ENCODE assay signal across 22 cellular contexts in the genomic region with DNA sequence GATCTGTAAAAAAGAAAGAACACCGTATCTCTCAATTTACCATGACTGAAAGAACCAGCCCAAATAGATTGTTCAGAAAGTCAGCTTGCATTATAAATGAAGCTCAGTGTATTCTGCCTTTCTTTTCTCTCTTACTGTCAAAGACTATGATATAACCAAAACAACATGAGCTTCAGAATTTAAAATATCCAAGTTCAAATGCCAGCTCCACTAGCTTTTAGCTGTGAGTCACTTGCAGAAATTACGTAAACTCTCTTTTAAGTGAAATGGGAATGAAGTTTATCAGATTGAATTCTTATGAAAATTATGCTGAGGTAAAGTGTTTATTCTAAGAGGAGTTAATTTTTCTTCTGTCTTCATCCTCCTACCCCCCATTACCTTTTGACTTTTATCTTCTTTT. TPM values are rescaled to one million over a fixed set of nuclear protein-coding genes. Genes with fewer than 3 reads are reported as not detected.
DNase-seq lines count a peak whose midpoint lies in the region; ATAC-seq, FAIRE-seq and TF ChIP-seq lines count a peak whose summit lies in the region.
"Had no signal": no experiment of that assay in that cellular context is flagged by ENCODE, and none has a peak within 500 bp of the region (broad histone marks: within the 10 kb centered on the region; RNA-seq: fewer than 3 reads in every experiment).

No MANE protein-coding gene starts in this region.

- H3K4me3 Mint-ChIP-seq in HFFc6, result peak overlapping the region; percentile 45; the same call in 1 of the 2 replicates
- H3K4me3 Mint-ChIP-seq: nephron had no signal

- no peaks in the 10 kb centered on the region for H3K79me2 ChIP-seq in ACC112 (ENCODE audit: control insufficient read depth, insufficient read depth, low read length, unreplicated experiment)

- ATAC-seq in GM18870 (IDR thresholded peaks at IDR 0.05; ENCODE audit: unreplicated experiment), result no peak
- ATAC-seq: left lung had no signal

- H3K9me3 ChIP-seq in ascending aorta, result no peaks in the 10 kb centered on the region
- H3K9me3 ChIP-seq: left lung, right atrium auricular region had no signal

- H3K27me3 ChIP-seq in ACC112 (ENCODE audit: insufficient read depth, low read length) (no peaks in the 10 kb centered on the region), bronchial epithelial cell (ENCODE audit: control insufficient read depth, insufficient read depth, low read length) (no peaks in the 10 kb centered on the region), kidney epithelial cell (ENCODE audit: control insufficient read depth, insufficient read depth, low read length) (no peaks in the 10 kb centered on the region), ascending aorta (no peaks in the 10 kb centered on the region)
- H3K27me3 ChIP-seq: left lung, right atrium auricular region had no signal

- FAIRE-seq in bronchial epithelial cell (lab: Jason Lieb, UNC), result no peak
- FAIRE-seq: GM18507 had no signal

- H3K4me3 ChIP-seq in ACC112 (ENCODE audit: low read depth, low read length), result no peak overlapping the region
- no peak overlapping the region for H3K4me3 ChIP-seq in bronchial epithelial cell (ENCODE audit: low read depth, low read length)
- no peak overlapping the region for H3K4me3 ChIP-seq in kidney epithelial cell (ENCODE audit: low read depth, low read length)
- H3K4me3 ChIP-seq in ascending aorta, result no peak overlapping the region
- H3K4me3 ChIP-seq: left lung, right atrium auricular region had no signal

- H3K36me3 Mint-ChIP-seq in HFFc6 (ENCODE audit: low read depth), result no peaks in the 10 kb centered on the region

- H3K9me3 Mint-ChIP-seq in HFFc6, result no peaks in the 10 kb centered on the region
- H3K9me3 Mint-ChIP-seq: nephron had no signal

- H3K4me1 Mint-ChIP-seq in HFFc6 (ENCODE audit: low read depth), result peaks cover 51% of the 10 kb centered on the region

- H3K4me1 ChIP-seq in ACC112 (ENCODE audit: control insufficient read depth, insufficient read depth, low read length, unreplicated experiment) (peaks cover 36% of the 10 kb centered on the region), ascending aorta (peaks cover 0 to 13% of the 10 kb centered on the region in 2 donors)
- H3K4me1 ChIP-seq: right atrium auricular region had no signal

- intact Hi-C loops in ascending aorta (cut with DNase I), result no loop called here

- TF ChIP-seq CTCF in HFFc6 (IDR thresholded peaks at IDR 0.05), result no peak
- TF ChIP-seq CTCF in bronchial epithelial cell (IDR thresholded peaks at IDR 0.05; ENCODE audit: insufficient read depth, low read length, severe bottlenecking), result no peak
- no peak for TF ChIP-seq CTCF in kidney epithelial cell (IDR thresholded peaks at IDR 0.05; ENCODE audit: insufficient read depth, low read length, poor library complexity, severe bottlenecking)
- TF ChIP-seq CTCF in ascending aorta (IDR thresholded peaks at IDR 0.05), result no peak

- H3K27me3 Mint-ChIP-seq in HFFc6 (ENCODE audit: insufficient read depth), result no peaks in the 10 kb centered on the region

- H2AFZ ChIP-seq in ACC112 (ENCODE audit: low read length, unreplicated experiment), result no peak overlapping the region

- DNase-seq in HFFc6 (peak; percentile 59), bronchial epithelial cell (ENCODE audit: low read depth) (peak; percentile 20), kidney epithelial cell (ENCODE audit: low read depth) (peak; percentile 10), NCI-H187 (lab: John Stamatoyannopoulos, UW) (no peak), ascending aorta (ENCODE audit: low spot score in 2 of 2) (no peak), T1000 (lab: John Stamatoyannopoulos, UW) (no peak)
- DNase-seq: activated CD4-positive, CD25-positive, alpha-beta regulatory T cell treated with anti-CD3 and anti-CD28 coated beads, Interleukin-2, amount 50 U/mL, for 72 hours; activated naive CD4-positive, alpha-beta T cell treated with anti-CD3 and anti-CD28 coated beads, Interleukin-2, amount 50 U/mL, for 16 hours; COR-L47; GF-D8; hypothalamus; left lung; NCI-H2029; NCI-H748 treated with DMSO at 0.1 percent for 48 hours; RPMI8226; stimulated activated CD4-positive, alpha-beta T cell treated with anti-CD3 and anti-CD28 coated beads, Interleukin-2, amount 100 ng/mL, for 48 hours had no signal

- H3K36me3 ChIP-seq in ACC112 (ENCODE audit: insufficient read depth, low read length) (no peaks in the 10 kb centered on the region), bronchial epithelial cell (ENCODE audit: control insufficient read depth, insufficient read depth, low read length) (no peaks in the 10 kb centered on the region), kidney epithelial cell (ENCODE audit: control insufficient read depth, insufficient read depth, low read length) (no peaks in the 10 kb centered on the region), ascending aorta (no peaks in the 10 kb centered on the region)
- H3K36me3 ChIP-seq: left lung, right atrium auricular region had no signal

- H3K27ac ChIP-seq in ACC112 (ENCODE audit: low read depth, low read length), result peak overlapping the region; percentile 93
- no peak overlapping the region for H3K27ac ChIP-seq in ascending aorta
- H3K27ac ChIP-seq: left lung, right atrium auricular region had no signal

- peak overlapping the region; percentile 68 for H3K27ac Mint-ChIP-seq in HFFc6

RNA-seq across cellular contexts. Expression of a gene that starts 20.0 kb away (rescaled TPM):
- total RNA-seq in HFFc6 (2021; fragmentation: NEBNext Ultra II Directional; extraction: Animal tissue kit (Norgen Biotek cat#: 25700)), result 100 to 1,000 TPM in 2 of 6 experiments, 10 to 100 TPM in 4; 20.5 to 220 (median 23.5) TPM
- total RNA-seq in bronchial epithelial cell (1.5 and 2.1 TPM in 2 replicates), kidney epithelial cell (16.4 and 22.2 TPM in 2 replicates), ascending aorta (149 TPM)
- total RNA-seq: T-helper 1 cell treated with Interleukin-12 subunit alpha and Interleukin-12 subunit beta and Interleukin-4 antibody, amounts not matched to agents 30 ng/mL and 1 ng/mL, for 36 hours had no signal

Comparison
In these comparisons a context has a peak if more than half of its experiments do, and no peak if none do; other contexts are left out.
1. DNase-seq: peak in HFFc6 (single experiment), bronchial epithelial cell (single experiment) and kidney epithelial cell (single experiment); none in NCI-H187 (0 of 2), ascending aorta (0 of 2) and T1000 (single experiment).